Comparison of ENCODE assay signal across 21 cellular contexts in the genomic region with DNA sequence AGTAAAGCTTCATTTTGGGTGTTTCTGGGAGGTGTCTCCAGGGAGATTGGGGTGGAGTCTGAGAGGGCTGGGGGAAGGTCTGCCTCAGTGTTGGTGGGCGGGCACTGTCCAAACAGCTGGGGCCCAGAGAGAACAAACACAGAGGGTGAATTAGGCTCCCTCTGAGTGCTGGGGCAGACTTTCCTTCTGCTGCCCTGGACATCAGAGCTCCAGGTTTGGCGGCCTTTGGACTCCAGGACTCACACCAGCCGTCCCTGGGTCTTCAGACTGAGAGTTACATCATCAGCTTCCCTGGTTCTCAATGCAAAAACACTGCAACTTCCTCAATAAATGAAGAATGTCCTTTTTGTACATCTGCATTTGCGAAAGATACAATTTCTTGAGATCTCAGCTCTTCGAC.
A peak's percentile ranks its signal among the peaks of the same experiment; 100 is the strongest.
DNase-seq lines count a peak whose midpoint lies in the region; ATAC-seq, FAIRE-seq and TF ChIP-seq lines count a peak whose summit lies in the region.
"Had no signal": no experiment of that assay in that cellular context is flagged by ENCODE, and none has a peak within 500 bp of the region (broad histone marks: within the 10 kb centered on the region; RNA-seq: fewer than 3 reads in every experiment).

No MANE protein-coding gene starts in this region.

- H3K79me2 ChIP-seq in HepG2 (ENCODE audit: insufficient read depth, low read length) = no peaks in the 10 kb centered on the region

- peaks cover 2% of the 10 kb centered on the region; the same call in 1 of the 2 replicates for H3K27me3 Mint-ChIP-seq in WTC11 (ENCODE audit: low read depth)

- intact Hi-C loops in HepG2 (cut with micrococcal nuclease; ENCODE audit: unreplicated experiment) = no loop called here
- intact Hi-C loops in right lobe of liver (cut with DNase I) = no loop called here
- intact Hi-C loops in left colon (cut with DNase I, micrococcal nuclease) = no loop called here
- intact Hi-C loops in right cardiac atrium (cut with DNase I) = no loop called here

- H3K27me3 ChIP-seq in HepG2 (ENCODE audit: control insufficient read depth in 1 of 2, insufficient read depth in 2 of 2, low read length in 2 of 2) (no peaks in the 10 kb centered on the region), right lobe of liver (no peaks in the 10 kb centered on the region), right cardiac atrium (ENCODE audit: control insufficient read depth, insufficient read depth) (no peaks in the 10 kb centered on the region)
- H3K27me3 ChIP-seq: BLaER1 had no signal

- ATAC-seq in HepG2 (peak; percentile 93), right lobe of liver (no peak), WTC11 (peak; percentile 41; the same call in 1 of the 2 replicates), left colon (peak; percentile 29), GM18870 (IDR thresholded peaks at IDR 0.05; ENCODE audit: unreplicated experiment) (no peak), right cardiac atrium (no peak)
- ATAC-seq: GM23338, HCT116 had no signal

- peak overlapping the region; percentile 16; the same call in 1 of the 2 replicates for H3K4me2 ChIP-seq in HepG2 (ENCODE audit: low read depth, low read length)
- H3K4me2 ChIP-seq: BLaER1, GM23338 had no signal

- no peaks in the 10 kb centered on the region for H3K4me1 Mint-ChIP-seq in WTC11
- H3K4me1 Mint-ChIP-seq: CD14-positive monocyte, GM23338 had no signal

- DNase-seq in HepG2 (ENCODE audit: low spot score) (peak; percentile 33), right lobe of liver (no peak), WTC11 (ENCODE audit: low spot score) (no peak), left colon (no peak), cerebellar nuclear complex (lab: John Stamatoyannopoulos, UW) (no peak), right cardiac atrium (no peak)
- DNase-seq: 8988T; CD4-positive, alpha-beta memory T cell; DMS153; DMS79; GDM1; HFFc6 had no signal

- no peak overlapping the region for H3K4me3 Mint-ChIP-seq in WTC11
- H3K4me3 Mint-ChIP-seq: CD14-positive monocyte; CD4-positive, alpha-beta memory T cell; GM23338; HFFc6 had no signal

- H3K36me3 Mint-ChIP-seq in WTC11 = peaks cover 54% of the 10 kb centered on the region
- H3K36me3 Mint-ChIP-seq: CD14-positive monocyte; CD4-positive, alpha-beta memory T cell had no signal

- H3K36me3 ChIP-seq in HepG2 (replicated peaks in 1 of 2; ENCODE audit: control insufficient read depth in 1 of 2, insufficient read depth in 2 of 2, low read length in 2 of 2) = no peaks in the 10 kb centered on the region
- no peaks in the 10 kb centered on the region for H3K36me3 ChIP-seq in right lobe of liver
- H3K36me3 ChIP-seq: BLaER1 had no signal

- no peak overlapping the region for H3K9ac ChIP-seq in HepG2 (ENCODE audit: insufficient read depth, low read depth, low read length)
- H3K9ac ChIP-seq: BLaER1 had no signal

- H4K20me1 ChIP-seq in HepG2 (ENCODE audit: insufficient read depth, low read length) = peaks cover 4% of the 10 kb centered on the region; the same call in 1 of the 2 replicates
- H4K20me1 ChIP-seq: BLaER1 had no signal

- WGBS in HepG2 (ENCODE audit: low lambda C conversion rate) = 19% methylated on average over 4 of the region's 5 CpGs
- 45% methylated on average over 3 of the region's 5 CpGs for WGBS in right lobe of liver (ENCODE audit: insufficient coverage, low coverage, low lambda C conversion rate, missing lambda C conversion rate)
- 60% methylated on average over 5 of the region's 5 CpGs for WGBS in right cardiac atrium

- no peak for TF ChIP-seq POLR2A in HepG2 (IDR thresholded peaks at IDR 0.05; ENCODE audit: insufficient read depth in 1 of 2, low read depth in 2 of 2, low read length in 2 of 2)
- no peak for TF ChIP-seq POLR2A in right lobe of liver (IDR thresholded peaks at IDR 0.05)

- BruUV-seq in HepG2 (replicated peaks; lab: Mats Ljungman, UMichigan) = no TSS peak

- TF ChIP-seq EP300 in HepG2 (IDR thresholded peaks at IDR 0.05; ENCODE audit: low read depth in 2 of 2, low read length in 2 of 2) (no peak; a peak in 1 of 4 replicates), HepG2 (CRISPR knock-in tag; IDR thresholded peaks at IDR 0.05; ENCODE audit: borderline replicate concordance) (no peak)

- H3K27ac Mint-ChIP-seq in WTC11 = no peak overlapping the region
- H3K27ac Mint-ChIP-seq: CD14-positive monocyte; CD4-positive, alpha-beta memory T cell; GM23338; HFFc6 had no signal

- POLR2A ChIA-PET in HepG2 (lab: Yijun Ruan, JAX) (interaction anchor here (1.1 to 1.4 kb wide), 2 partner anchors 16 to 104 kb away, joined by 3 to 5 read pairs; no protein-coding TSS in a partner anchor), WTC11 (lab: Charles Lee) (no interaction called here)

- no peak for TF ChIP-seq RAD21 in HepG2 (CRISPR knock-in tag; IDR thresholded peaks at IDR 0.05)

- H2AFZ ChIP-seq in HepG2 (ENCODE audit: low read length) = no peak overlapping the region
- H2AFZ ChIP-seq: GM23338 had no signal

- peak; percentile 72 for FAIRE-seq in HepG2 (lab: Jason Lieb, UNC)
- FAIRE-seq: GM12892, GM18507, H54 had no signal

- peaks cover 65% of the 10 kb centered on the region for H3K9me3 Mint-ChIP-seq in WTC11

- no peak overlapping the region for H3K4me3 ChIP-seq in HepG2 (replicated peaks in 1 of 3; ENCODE audit: insufficient read depth in 1 of 3, low read depth in 2 of 3, low read length in 3 of 3)
- H3K4me3 ChIP-seq in right lobe of liver = no peak overlapping the region
- H3K4me3 ChIP-seq in right cardiac atrium (ENCODE audit: low read length) = no peak overlapping the region
- H3K4me3 ChIP-seq: BLaER1, GM23338 had no signal

- H3K4me1 ChIP-seq in HepG2 (ENCODE audit: insufficient read depth, low read length) (peaks cover 27% of the 10 kb centered on the region), right lobe of liver (no peaks in the 10 kb centered on the region), right cardiac atrium (ENCODE audit: control insufficient read depth, insufficient read depth, low read length) (no peaks in the 10 kb centered on the region)

- in situ Hi-C loops in HepG2 (cut with HindIII; ENCODE audit: extremely low pct_ligation_motif_present, low pct_unique_long_range_greater_than_20kb) = no loop called here

- TF ChIP-seq CTCF in HepG2 (CRISPR knock-in tag; IDR thresholded peaks at IDR 0.05) (no peak), right lobe of liver (IDR thresholded peaks at IDR 0.05) (no peak), WTC11 (IDR thresholded peaks at IDR 0.05) (no peak)

- no peaks in the 10 kb centered on the region for H3K9me3 ChIP-seq in HepG2 (ENCODE audit: low read length)
- H3K9me3 ChIP-seq in right lobe of liver = no peaks in the 10 kb centered on the region
- H3K9me3 ChIP-seq in right cardiac atrium (ENCODE audit: control insufficient read depth, low read length) = no peaks in the 10 kb centered on the region

- no peak overlapping the region for H3K27ac ChIP-seq in HepG2 (ENCODE audit: extremely low read length, insufficient read depth, low read length)
- H3K27ac ChIP-seq in right lobe of liver = no peak overlapping the region
- H3K27ac ChIP-seq in right cardiac atrium (ENCODE audit: low read length) = no peak overlapping the region
- H3K27ac ChIP-seq: BLaER1, HL-60 had no signal

- CTCF ChIA-PET in HepG2 (lab: Yijun Ruan, JAX; ENCODE audit: low intra/inter-chr PET ratio, low total read pairs) = no interaction called here
- CTCF ChIA-PET in WTC11 (lab: Charles Lee) = no interaction called here

TF ChIP-seq in HepG2, 621 proteins besides CTCF, POLR2A, EP300 and RAD21 (continues in another document):
- TF ChIP-seq ZNF331 (CRISPR knock-in tag; IDR thresholded peaks at IDR 0.05) (peak; percentile 52; the same call in 1 of the 2 replicates), ZNF766 (CRISPR knock-in tag; IDR thresholded peaks at IDR 0.05; ENCODE audit: borderline replicate concordance) (no peak), ISL2 (CRISPR knock-in tag; IDR thresholded peaks at IDR 0.05) (no peak), ZNF644 (CRISPR knock-in tag; IDR thresholded peaks at IDR 0.05; ENCODE audit: low read depth) (peak; percentile 43; the same call in 1 of the 2 replicates), XRCC5 (optimal IDR thresholded peaks at IDR 0.05; ENCODE audit: low read length) (peak; percentile 28), ZNF383 (CRISPR knock-in tag; IDR thresholded peaks at IDR 0.05; ENCODE audit: borderline replicate concordance) (no peak), SUZ12 (IDR thresholded peaks at IDR 0.05; ENCODE audit: low read depth, low read length) (no peak), ZNF781 (CRISPR knock-in tag; IDR thresholded peaks at IDR 0.05; ENCODE audit: borderline replicate concordance, not compliant biosample characterization) (peak; percentile 35)
- TF ChIP-seq, protein P1, sequence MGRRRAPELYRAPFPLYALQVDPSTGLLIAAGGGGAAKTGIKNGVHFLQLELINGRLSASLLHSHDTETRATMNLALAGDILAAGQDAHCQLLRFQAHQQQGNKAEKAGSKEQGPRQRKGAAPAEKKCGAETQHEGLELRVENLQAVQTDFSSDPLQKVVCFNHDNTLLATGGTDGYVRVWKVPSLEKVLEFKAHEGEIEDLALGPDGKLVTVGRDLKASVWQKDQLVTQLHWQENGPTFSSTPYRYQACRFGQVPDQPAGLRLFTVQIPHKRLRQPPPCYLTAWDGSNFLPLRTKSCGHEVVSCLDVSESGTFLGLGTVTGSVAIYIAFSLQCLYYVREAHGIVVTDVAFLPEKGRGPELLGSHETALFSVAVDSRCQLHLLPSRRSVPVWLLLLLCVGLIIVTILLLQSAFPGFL (CRISPR knock-in tag; IDR thresholded peaks at IDR 0.05) = no peak

TF ChIP-seq in WTC11, 78 proteins besides CTCF, POLR2A, EP300 and RAD21:
- TF ChIP-seq GABPB1 (CRISPR knock-in tag; IDR thresholded peaks at IDR 0.05) (peak; percentile 77), NR2C2 (CRISPR knock-in tag; IDR thresholded peaks at IDR 0.05) (no peak), OVOL2 (CRISPR knock-in tag; IDR thresholded peaks at IDR 0.05; ENCODE audit: borderline replicate concordance) (no peak)
- TF ChIP-seq, protein P2, sequence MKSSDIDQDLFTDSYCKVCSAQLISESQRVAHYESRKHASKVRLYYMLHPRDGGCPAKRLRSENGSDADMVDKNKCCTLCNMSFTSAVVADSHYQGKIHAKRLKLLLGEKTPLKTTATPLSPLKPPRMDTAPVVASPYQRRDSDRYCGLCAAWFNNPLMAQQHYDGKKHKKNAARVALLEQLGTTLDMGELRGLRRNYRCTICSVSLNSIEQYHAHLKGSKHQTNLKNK (CRISPR knock-in tag; IDR thresholded peaks at IDR 0.05) = no peak

Comparison
In these comparisons a context has a peak if more than half of its experiments do, and no peak if none do; other contexts are left out.
1. ATAC-seq: peak in HepG2 (single experiment), WTC11 (single experiment) and left colon (single experiment); none in right lobe of liver (0 of 4), GM18870 (single experiment) and right cardiac atrium (0 of 2).
2. Of the 50 proteins assayed by ChIP-seq in both HepG2 and WTC11: peak only in HepG2: ATF2, ATF3, FOXP4 and ZNF281; only in WTC11: GABPB1; in both: none; in neither: 42; mixed calls (peak in some experiments, not most) for 3.